18 cellular contexts compared by ENCODE assay signal in genomic region chr6:161744211-161745067, GRCh38.
"Had no signal": no experiment of that assay in that cellular context is flagged by ENCODE, and none has a peak within 500 bp of the region (broad histone marks: within the 10 kb centered on the region; RNA-seq: fewer than 3 reads in every experiment).

No MANE protein-coding gene starts in this region.

- DNase-seq: activated CD4-positive, alpha-beta memory T cell treated with anti-CD3 and anti-CD28 coated beads, Interleukin-2, amount 10 ng/mL, durations not matched to agents 7 days and 5 days; activated CD4-positive, alpha-beta T cell treated with anti-CD3 and anti-CD28 coated beads for 36 hours; activated gamma-delta T cell treated with Interleukin-2 at 50 U/mL for 16 hours; activated naive CD8-positive, alpha-beta T cell treated with anti-CD3 and anti-CD28 coated beads, Interleukin-2, amount 10 ng/mL, durations not matched to agents 7 days and 5 days; activated T-cell treated with anti-CD3 and anti-CD28 coated beads, Interleukin-2, amount 50 U/mL, for 48 hours; aorta; central memory CD4-positive, alpha-beta T cell; gastrocnemius medialis; heart right ventricle; occipital lobe; sigmoid colon; stimulated activated CD4-positive, alpha-beta T cell treated with anti-CD3 and anti-CD28 coated beads, Interleukin-4, amount 100 ng/mL, for 24 hours; stimulated activated naive CD8-positive, alpha-beta T cell treated with anti-CD3 and anti-CD28 coated beads, Interleukin-15, amount 100 ng/mL, for 72 hours; T-cell; WERI-Rb-1 had no signal

- H3K36me3 ChIP-seq: esophagus muscularis mucosa, gastrocnemius medialis, heart right ventricle, sigmoid colon, thoracic aorta, WERI-Rb-1 had no signal

- H3K27me3 ChIP-seq: esophagus muscularis mucosa, gastrocnemius medialis, heart right ventricle, sigmoid colon had no signal

- H3K9me3 ChIP-seq: esophagus muscularis mucosa, gastrocnemius medialis, sigmoid colon, thoracic aorta had no signal

- H3K4me3 ChIP-seq: esophagus muscularis mucosa, gastrocnemius medialis, heart right ventricle, sigmoid colon, thoracic aorta had no signal

- H3K27ac ChIP-seq: esophagus muscularis mucosa, gastrocnemius medialis, heart right ventricle, sigmoid colon, thoracic aorta, WERI-Rb-1 had no signal

- H3K4me1 ChIP-seq: esophagus muscularis mucosa, heart right ventricle, sigmoid colon had no signal

- ATAC-seq: activated CD4-positive, alpha-beta T cell treated with anti-CD3 and anti-CD28 coated beads for 36 hours; gastrocnemius medialis; heart right ventricle; left lobe of liver; stimulated activated naive CD8-positive, alpha-beta T cell treated with anti-CD3 and anti-CD28 coated beads, Interleukin-15, amount 100 ng/mL, for 72 hours; T-cell had no signal
